8 cellular contexts compared by ENCODE assay signal in the genomic region with DNA sequence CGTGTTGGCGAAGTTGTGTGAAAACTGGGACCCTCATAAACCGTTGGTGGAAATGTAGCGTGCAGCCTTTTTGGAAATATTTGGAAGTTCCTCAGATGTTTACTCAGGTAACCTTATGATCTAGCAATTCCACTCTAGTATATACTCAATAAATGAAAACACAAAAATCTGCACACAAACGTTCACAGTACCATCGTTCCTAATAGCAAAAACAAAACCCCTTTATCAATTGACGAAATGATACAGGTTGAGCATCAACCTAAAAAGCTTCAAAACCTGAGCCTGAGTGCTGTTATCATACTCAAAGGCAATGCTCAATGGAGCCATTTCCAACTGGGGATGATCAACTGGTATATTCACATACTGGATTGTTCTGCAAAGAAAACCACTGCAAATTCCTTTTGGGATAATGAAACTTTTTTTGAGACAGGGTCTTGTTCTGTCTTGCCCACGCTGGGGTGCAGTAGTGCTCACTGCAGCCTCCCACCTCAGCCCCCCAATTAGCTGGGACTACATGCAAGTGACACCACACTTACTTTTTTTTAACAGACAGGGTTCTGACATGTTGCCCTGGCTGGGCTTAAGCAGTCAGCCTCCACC. TPM values are rescaled to one million over a fixed set of nuclear protein-coding genes. Genes with fewer than 3 reads are reported as not detected.
A peak's percentile ranks its signal among the peaks of the same experiment; 100 is the strongest.
DNase-seq lines count a peak whose midpoint lies in the region; ATAC-seq and TF ChIP-seq lines count a peak whose summit lies in the region.

No MANE protein-coding gene starts in this region.

- no peaks in the 10 kb centered on the region for H3K9me3 Mint-ChIP-seq in GM23338

- peaks cover 60% of the 10 kb centered on the region for H3K79me2 ChIP-seq in GM23338 (replicated peaks; ENCODE audit: insufficient read depth)

- peak overlapping the region; percentile 91 for H3K4me3 Mint-ChIP-seq in GM23338

- peaks cover 37% of the 10 kb centered on the region for H3K4me1 Mint-ChIP-seq in GM23338

- no peak for TF ChIP-seq CTCF in GM23338 (conservative IDR thresholded peaks at IDR 0.05; ENCODE audit: low read depth in 2 of 2)

- ATAC-seq in GM23338 (no peak), GM18498 (IDR thresholded peaks at IDR 0.05; ENCODE audit: unreplicated experiment) (no peak)

- H4K20me1 ChIP-seq in GM23338 (replicated peaks; ENCODE audit: insufficient read depth), result peaks cover 24% of the 10 kb centered on the region

- H2AFZ ChIP-seq in GM23338, result no peak overlapping the region

- H3K27ac ChIP-seq in GM23338 (ENCODE audit: low read depth) (peak overlapping the region; percentile 70), SK-N-MC (peak overlapping the region; percentile 82), epithelial cell of prostate (peak overlapping the region; percentile 96)

- H3K27ac Mint-ChIP-seq in GM23338, result peak overlapping the region; percentile 87

- H3K4me1 ChIP-seq in GM23338 (ENCODE audit: insufficient read depth) (peaks cover 21% of the 10 kb centered on the region), skeletal muscle satellite cell (ENCODE audit: control insufficient read depth, insufficient read depth, low read length) (peaks cover 33% of the 10 kb centered on the region)

- H3K9me3 ChIP-seq in SK-N-MC (ENCODE audit: low read depth, low read length), result no peaks in the 10 kb centered on the region
- H3K9me3 ChIP-seq in skeletal muscle satellite cell (replicated peaks; ENCODE audit: low read length), result no peaks in the 10 kb centered on the region

- DNase-seq in GM23338 (ENCODE audit: low spot score) (no peak), SK-N-MC (ENCODE audit: low read depth, low spot score) (no peak), epithelial cell of prostate (ENCODE audit: low read depth, low spot score) (no peak), SIG-M5 treated with dmso at 0.1 percent for 504 hours (lab: John Stamatoyannopoulos, UW; ENCODE audit: unreplicated experiment) (no peak), hippocampal formation (lab: John Stamatoyannopoulos, UW) (no peak), NCI-H2029 treated with DMSO at 0.1 percent for 48 hours (lab: John Stamatoyannopoulos, UW) (no peak)

- peak overlapping the region; percentile 88 for H3K4me3 ChIP-seq in GM23338
- H3K4me3 ChIP-seq in SK-N-MC, result peak overlapping the region; percentile 86
- H3K4me3 ChIP-seq in skeletal muscle satellite cell (ENCODE audit: low read length), result peak overlapping the region; percentile 90

- peaks cover 60% of the 10 kb centered on the region for H3K36me3 Mint-ChIP-seq in GM23338 (ENCODE audit: low read depth)

- peaks cover 45% of the 10 kb centered on the region for H3F3A ChIP-seq in GM23338 (replicated peaks; ENCODE audit: low read depth)

- H3K27me3 ChIP-seq in GM23338 (ENCODE audit: insufficient read depth) (no peaks in the 10 kb centered on the region), skeletal muscle satellite cell (ENCODE audit: control insufficient read depth, insufficient read depth, low read length) (no peaks in the 10 kb centered on the region)

- H3K9me2 ChIP-seq in GM23338 (ENCODE audit: insufficient read depth), result no peaks in the 10 kb centered on the region

- peaks cover 43% of the 10 kb centered on the region for H3K36me3 ChIP-seq in GM23338 (ENCODE audit: insufficient read depth)
- H3K36me3 ChIP-seq in SK-N-MC (ENCODE audit: insufficient read depth, low read length), result peaks cover 53% of the 10 kb centered on the region
- peaks cover 50% of the 10 kb centered on the region for H3K36me3 ChIP-seq in skeletal muscle satellite cell (ENCODE audit: insufficient read depth, low read length)

- H3K9ac ChIP-seq in SK-N-MC (ENCODE audit: insufficient read length), result peak overlapping the region; percentile 88
- peak overlapping the region; percentile 91 for H3K9ac ChIP-seq in skeletal muscle satellite cell (ENCODE audit: low read depth, low read length)

- peaks cover 21% of the 10 kb centered on the region for H3K27me3 Mint-ChIP-seq in GM23338 (ENCODE audit: insufficient read depth, low read depth, poor library complexity)

- peak overlapping the region; percentile 56 for H3K4me2 ChIP-seq in GM23338
- peak overlapping the region; percentile 87 for H3K4me2 ChIP-seq in skeletal muscle satellite cell (ENCODE audit: low read length)

TF ChIP-seq in GM23338, 12 proteins besides CTCF, POLR2A, EP300 and RAD21:
- TF ChIP-seq, protein P1, sequence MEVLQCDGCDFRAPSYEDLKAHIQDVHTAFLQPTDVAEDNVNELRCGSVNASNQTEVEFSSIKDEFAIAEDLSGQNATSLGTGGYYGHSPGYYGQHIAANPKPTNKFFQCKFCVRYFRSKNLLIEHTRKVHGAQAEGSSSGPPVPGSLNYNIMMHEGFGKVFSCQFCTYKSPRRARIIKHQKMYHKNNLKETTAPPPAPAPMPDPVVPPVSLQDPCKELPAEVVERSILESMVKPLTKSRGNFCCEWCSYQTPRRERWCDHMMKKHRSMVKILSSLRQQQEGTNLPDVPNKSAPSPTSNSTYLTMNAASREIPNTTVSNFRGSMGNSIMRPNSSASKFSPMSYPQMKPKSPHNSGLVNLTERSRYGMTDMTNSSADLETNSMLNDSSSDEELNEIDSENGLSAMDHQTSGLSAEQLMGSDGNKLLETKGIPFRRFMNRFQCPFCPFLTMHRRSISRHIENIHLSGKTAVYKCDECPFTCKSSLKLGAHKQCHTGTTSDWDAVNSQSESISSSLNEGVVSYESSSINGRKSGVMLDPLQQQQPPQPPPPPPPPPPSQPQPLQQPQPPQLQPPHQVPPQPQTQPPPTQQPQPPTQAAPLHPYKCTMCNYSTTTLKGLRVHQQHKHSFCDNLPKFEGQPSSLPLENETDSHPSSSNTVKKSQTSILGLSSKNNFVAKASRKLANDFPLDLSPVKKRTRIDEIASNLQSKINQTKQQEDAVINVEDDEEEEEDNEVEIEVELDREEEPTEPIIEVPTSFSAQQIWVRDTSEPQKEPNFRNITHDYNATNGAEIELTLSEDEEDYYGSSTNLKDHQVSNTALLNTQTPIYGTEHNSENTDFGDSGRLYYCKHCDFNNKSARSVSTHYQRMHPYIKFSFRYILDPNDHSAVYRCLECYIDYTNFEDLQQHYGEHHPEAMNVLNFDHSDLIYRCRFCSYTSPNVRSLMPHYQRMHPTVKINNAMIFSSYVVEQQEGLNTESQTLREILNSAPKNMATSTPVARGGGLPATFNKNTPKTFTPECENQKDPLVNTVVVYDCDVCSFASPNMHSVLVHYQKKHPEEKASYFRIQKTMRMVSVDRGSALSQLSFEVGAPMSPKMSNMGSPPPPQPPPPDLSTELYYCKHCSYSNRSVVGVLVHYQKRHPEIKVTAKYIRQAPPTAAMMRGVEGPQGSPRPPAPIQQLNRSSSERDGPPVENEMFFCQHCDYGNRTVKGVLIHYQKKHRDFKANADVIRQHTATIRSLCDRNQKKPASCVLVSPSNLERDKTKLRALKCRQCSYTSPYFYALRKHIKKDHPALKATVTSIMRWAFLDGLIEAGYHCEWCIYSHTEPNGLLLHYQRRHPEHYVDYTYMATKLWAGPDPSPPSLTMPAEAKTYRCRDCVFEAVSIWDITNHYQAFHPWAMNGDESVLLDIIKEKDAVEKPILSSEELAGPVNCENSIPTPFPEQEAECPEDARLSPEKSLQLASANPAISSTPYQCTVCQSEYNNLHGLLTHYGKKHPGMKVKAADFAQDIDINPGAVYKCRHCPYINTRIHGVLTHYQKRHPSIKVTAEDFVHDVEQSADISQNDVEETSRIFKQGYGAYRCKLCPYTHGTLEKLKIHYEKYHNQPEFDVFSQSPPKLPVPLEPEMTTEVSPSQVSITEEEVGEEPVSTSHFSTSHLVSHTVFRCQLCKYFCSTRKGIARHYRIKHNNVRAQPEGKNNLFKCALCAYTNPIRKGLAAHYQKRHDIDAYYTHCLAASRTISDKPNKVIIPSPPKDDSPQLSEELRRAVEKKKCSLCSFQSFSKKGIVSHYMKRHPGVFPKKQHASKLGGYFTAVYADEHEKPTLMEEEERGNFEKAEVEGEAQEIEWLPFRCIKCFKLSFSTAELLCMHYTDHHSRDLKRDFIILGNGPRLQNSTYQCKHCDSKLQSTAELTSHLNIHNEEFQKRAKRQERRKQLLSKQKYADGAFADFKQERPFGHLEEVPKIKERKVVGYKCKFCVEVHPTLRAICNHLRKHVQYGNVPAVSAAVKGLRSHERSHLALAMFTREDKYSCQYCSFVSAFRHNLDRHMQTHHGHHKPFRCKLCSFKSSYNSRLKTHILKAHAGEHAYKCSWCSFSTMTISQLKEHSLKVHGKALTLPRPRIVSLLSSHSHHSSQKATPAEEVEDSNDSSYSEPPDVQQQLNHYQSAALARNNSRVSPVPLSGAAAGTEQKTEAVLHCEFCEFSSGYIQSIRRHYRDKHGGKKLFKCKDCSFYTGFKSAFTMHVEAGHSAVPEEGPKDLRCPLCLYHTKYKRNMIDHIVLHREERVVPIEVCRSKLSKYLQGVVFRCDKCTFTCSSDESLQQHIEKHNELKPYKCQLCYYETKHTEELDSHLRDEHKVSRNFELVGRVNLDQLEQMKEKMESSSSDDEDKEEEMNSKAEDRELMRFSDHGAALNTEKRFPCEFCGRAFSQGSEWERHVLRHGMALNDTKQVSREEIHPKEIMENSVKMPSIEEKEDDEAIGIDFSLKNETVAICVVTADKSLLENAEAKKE (CRISPR knock-in tag; IDR thresholded peaks at IDR 0.05), result no peak

RNA-seq across cellular contexts. Expression of a gene that starts 0.8 kb away (rescaled TPM):
- 22.4 and 25.3 TPM in 2 replicates for total RNA-seq in GM23338 (2014; rRNA removed; shearing (Covaris generic))
- polyA plus RNA-seq in GM23338 (2016; fragmentation: Nextera tagmentation; extraction: Ambion mirVana), result 72.4 and 82.3 TPM in 2 replicates
- total RNA-seq in skeletal muscle satellite cell (2012; rRNA removed), result 9.9 and 13.3 TPM in 2 replicates

RNA-seq across cellular contexts. Expression of a gene that starts 4.5 kb away (rescaled TPM):
- total RNA-seq in GM23338 (2014; rRNA removed; shearing (Covaris generic)), result 1,557 and 1,628 TPM in 2 replicates
- 2,501 and 2,645 TPM in 2 replicates for polyA plus RNA-seq in GM23338 (2016; fragmentation: Nextera tagmentation; extraction: Ambion mirVana)
- total RNA-seq in skeletal muscle satellite cell (2012; rRNA removed), result 2,610 and 3,166 TPM in 2 replicates

RNA-seq across cellular contexts. Expression of a gene that starts 27.4 kb away (rescaled TPM):
- total RNA-seq in GM23338 (2014; rRNA removed; shearing (Covaris generic)), result 74.4 and 74.6 TPM in 2 replicates
- polyA plus RNA-seq in GM23338 (2016; fragmentation: Nextera tagmentation; extraction: Ambion mirVana), result 31.0 and 33.9 TPM in 2 replicates
- 31.5 and 35.0 TPM in 2 replicates for total RNA-seq in skeletal muscle satellite cell (2012; rRNA removed)
